Comparison of ENCODE assay signal across 8 cellular contexts in genomic region chr11:16612801-16613400, GRCh38.
DNase-seq lines count a peak whose midpoint lies in the region; ATAC-seq lines count a peak whose summit lies in the region.

No MANE protein-coding gene starts in this region.

- peak overlapping the region; percentile 69 for H3K4me3 ChIP-seq in iPS-18a (ENCODE audit: low read length)

- peaks cover 12% of the 10 kb centered on the region for H3K4me1 Mint-ChIP-seq in T-helper 2 cell treated with Interferon-gamma antibody and Interleukin-4, amounts not matched to agents 5 μg/mL and 100 μg/mL, for 36 hours (ENCODE audit: low read depth)
- no peaks in the 10 kb centered on the region for H3K4me1 Mint-ChIP-seq in activated T-helper 17 cell treated with anti-CD3 and anti-CD28 coated beads, Interleukin-2, amount 50 U/mL, for 72 hours
- peaks cover 36% of the 10 kb centered on the region for H3K4me1 Mint-ChIP-seq in stimulated activated naive CD8-positive, alpha-beta T cell treated with anti-CD3 and anti-CD28 coated beads, Interleukin-15, amount 100 ng/mL, for 72 hours

- H3K4me1 ChIP-seq in iPS-18a (ENCODE audit: control insufficient read depth, low read depth, low read length), result peaks cover 30% of the 10 kb centered on the region

- no peaks in the 10 kb centered on the region for H3K36me3 ChIP-seq in iPS-18a (ENCODE audit: control insufficient read depth, low read depth, low read length)

- no peak overlapping the region for H3K27ac ChIP-seq in iPS-18a (ENCODE audit: low read length)

- no peaks in the 10 kb centered on the region for H3K9me3 ChIP-seq in iPS-18a (ENCODE audit: control insufficient read depth, low read depth, low read length)

- no peak overlapping the region for H3K9ac ChIP-seq in iPS-18a (ENCODE audit: low read length)

- no peaks in the 10 kb centered on the region for H3K9me3 Mint-ChIP-seq in T-helper 2 cell treated with Interferon-gamma antibody and Interleukin-4, amounts not matched to agents 5 μg/mL and 100 μg/mL, for 36 hours
- H3K9me3 Mint-ChIP-seq in activated T-helper 17 cell treated with anti-CD3 and anti-CD28 coated beads, Interleukin-2, amount 50 U/mL, for 72 hours, result no peaks in the 10 kb centered on the region
- no peaks in the 10 kb centered on the region for H3K9me3 Mint-ChIP-seq in stimulated activated naive CD8-positive, alpha-beta T cell treated with anti-CD3 and anti-CD28 coated beads, Interleukin-15, amount 100 ng/mL, for 72 hours

- H3K27ac Mint-ChIP-seq in T-helper 2 cell treated with Interferon-gamma antibody and Interleukin-4, amounts not matched to agents 5 μg/mL and 100 μg/mL, for 36 hours, result no peak overlapping the region
- H3K27ac Mint-ChIP-seq in activated T-helper 17 cell treated with anti-CD3 and anti-CD28 coated beads, Interleukin-2, amount 50 U/mL, for 72 hours, result no peak overlapping the region
- peak overlapping the region in 1 of 2 donors; percentile 31 for H3K27ac Mint-ChIP-seq in stimulated activated naive CD8-positive, alpha-beta T cell treated with anti-CD3 and anti-CD28 coated beads, Interleukin-15, amount 100 ng/mL, for 72 hours

- peaks cover 94% of the 10 kb centered on the region for H3K27me3 ChIP-seq in iPS-18a (ENCODE audit: control insufficient read depth, insufficient read depth, low read length)

- H3K4me3 Mint-ChIP-seq in T-helper 2 cell treated with Interferon-gamma antibody and Interleukin-4, amounts not matched to agents 5 μg/mL and 100 μg/mL, for 36 hours, result peak overlapping the region; percentile 71
- H3K4me3 Mint-ChIP-seq in activated T-helper 17 cell treated with anti-CD3 and anti-CD28 coated beads, Interleukin-2, amount 50 U/mL, for 72 hours, result peak overlapping the region; percentile 73
- H3K4me3 Mint-ChIP-seq in stimulated activated naive CD8-positive, alpha-beta T cell treated with anti-CD3 and anti-CD28 coated beads, Interleukin-15, amount 100 ng/mL, for 72 hours, result peak overlapping the region; percentile 72 to 81

- no peak for ATAC-seq in activated T-helper 17 cell treated with anti-CD3 and anti-CD28 coated beads, Interleukin-2, amount 50 U/mL, for 72 hours (replicated peaks)
- no peak for ATAC-seq in stimulated activated naive CD8-positive, alpha-beta T cell treated with anti-CD3 and anti-CD28 coated beads, Interleukin-15, amount 100 ng/mL, for 72 hours
- no peak for ATAC-seq in GM19351 (IDR thresholded peaks at IDR 0.05; ENCODE audit: unreplicated experiment)
- no peak for ATAC-seq in HG03025 (IDR thresholded peaks at IDR 0.05; ENCODE audit: low FRiP score, unreplicated experiment)

- H3K27me3 Mint-ChIP-seq in T-helper 2 cell treated with Interferon-gamma antibody and Interleukin-4, amounts not matched to agents 5 μg/mL and 100 μg/mL, for 36 hours (ENCODE audit: low read depth), result peaks cover 53% of the 10 kb centered on the region
- peaks cover 46% of the 10 kb centered on the region for H3K27me3 Mint-ChIP-seq in activated T-helper 17 cell treated with anti-CD3 and anti-CD28 coated beads, Interleukin-2, amount 50 U/mL, for 72 hours
- peaks cover 7% of the 10 kb centered on the region for H3K27me3 Mint-ChIP-seq in stimulated activated naive CD8-positive, alpha-beta T cell treated with anti-CD3 and anti-CD28 coated beads, Interleukin-15, amount 100 ng/mL, for 72 hours

- H3K36me3 Mint-ChIP-seq in T-helper 2 cell treated with Interferon-gamma antibody and Interleukin-4, amounts not matched to agents 5 μg/mL and 100 μg/mL, for 36 hours (ENCODE audit: low read depth), result no peaks in the 10 kb centered on the region
- H3K36me3 Mint-ChIP-seq in activated T-helper 17 cell treated with anti-CD3 and anti-CD28 coated beads, Interleukin-2, amount 50 U/mL, for 72 hours (ENCODE audit: low read depth), result no peaks in the 10 kb centered on the region

- DNase-seq in T-helper 2 cell treated with Interferon-gamma antibody and Interleukin-4, amounts not matched to agents 5 μg/mL and 100 μg/mL, for 36 hours (ENCODE audit: low spot score), result no peak
- DNase-seq in T-helper 2 cell, result no peak
- DNase-seq in stimulated activated naive CD8-positive, alpha-beta T cell treated with anti-CD3 and anti-CD28 coated beads, Interleukin-15, amount 100 ng/mL, for 72 hours, result peak in 1 of 2 donors; percentile 19
- DNase-seq in NAMALWA (ENCODE audit: low spot score), result no peak
